8 cellular contexts compared by ENCODE assay signal in genomic region chr9:137607141-137607857, GRCh38. TPM values are rescaled to one million over a fixed set of nuclear protein-coding genes. Genes with fewer than 3 reads are reported as not detected.
DNase-seq lines count a peak whose midpoint lies in the region; ATAC-seq and TF ChIP-seq lines count a peak whose summit lies in the region.

No MANE protein-coding gene starts in this region.

- H3K36me3 Mint-ChIP-seq in activated CD4-positive, alpha-beta T cell treated with anti-CD3 and anti-CD28 coated beads, Interleukin-2, amount 10 ng/mL, durations not matched to agents 24 days and 14 days (ENCODE audit: low read depth) = no peaks in the 10 kb centered on the region
- no peaks in the 10 kb centered on the region for H3K36me3 Mint-ChIP-seq in activated CD4-positive, alpha-beta memory T cell treated with anti-CD3 and anti-CD28 coated beads for 36 hours

- H3K27ac Mint-ChIP-seq in activated CD4-positive, alpha-beta T cell treated with anti-CD3 and anti-CD28 coated beads, Interleukin-2, amount 10 ng/mL, durations not matched to agents 24 days and 14 days = peak overlapping the region; percentile 53
- H3K27ac Mint-ChIP-seq in activated CD4-positive, alpha-beta memory T cell treated with anti-CD3 and anti-CD28 coated beads for 36 hours = no peak overlapping the region
- H3K27ac Mint-ChIP-seq in stimulated activated naive CD8-positive, alpha-beta T cell treated with anti-CD3 and anti-CD28 coated beads, Interleukin-15, amount 100 ng/mL, for 72 hours = peak overlapping the region; percentile 8 to 82

- WGBS in hepatocyte (ENCODE audit: low lambda C conversion rate, missing lambda C conversion rate) = 70% methylated on average over 17 of the region's 17 CpGs

- no peaks in the 10 kb centered on the region for H3K9me3 ChIP-seq in hepatocyte (ENCODE audit: low read depth)

- H3K9me2 ChIP-seq in hepatocyte (replicated peaks; ENCODE audit: insufficient read depth) = no peaks in the 10 kb centered on the region

- TF ChIP-seq CTCF in hepatocyte (IDR thresholded peaks at IDR 0.05; ENCODE audit: poor library complexity) = no peak

- ATAC-seq in stimulated activated naive CD8-positive, alpha-beta T cell treated with anti-CD3 and anti-CD28 coated beads, Interleukin-15, amount 100 ng/mL, for 72 hours = no peak
- ATAC-seq in HG03521 (IDR thresholded peaks at IDR 0.05; ENCODE audit: unreplicated experiment) = no peak
- ATAC-seq in GM19023 (IDR thresholded peaks at IDR 0.05; ENCODE audit: unreplicated experiment) = no peak

- H3K36me3 ChIP-seq in hepatocyte (replicated peaks; ENCODE audit: insufficient read depth, low read depth) = no peaks in the 10 kb centered on the region

- H3K9me3 Mint-ChIP-seq in activated CD4-positive, alpha-beta T cell treated with anti-CD3 and anti-CD28 coated beads, Interleukin-2, amount 10 ng/mL, durations not matched to agents 24 days and 14 days = no peaks in the 10 kb centered on the region
- no peaks in the 10 kb centered on the region for H3K9me3 Mint-ChIP-seq in activated CD4-positive, alpha-beta memory T cell treated with anti-CD3 and anti-CD28 coated beads for 36 hours
- no peaks in the 10 kb centered on the region for H3K9me3 Mint-ChIP-seq in stimulated activated naive CD8-positive, alpha-beta T cell treated with anti-CD3 and anti-CD28 coated beads, Interleukin-15, amount 100 ng/mL, for 72 hours

- H3K27ac ChIP-seq in hepatocyte = peak overlapping the region; percentile 99

- H3K4me1 ChIP-seq in hepatocyte (ENCODE audit: insufficient read depth) = peaks cover 36% of the 10 kb centered on the region

- H3K27me3 ChIP-seq in hepatocyte = no peaks in the 10 kb centered on the region

- peaks cover 20% of the 10 kb centered on the region for H4K20me1 ChIP-seq in hepatocyte (ENCODE audit: insufficient read depth, poor library complexity, severe bottlenecking)

- peak overlapping the region; percentile 94 for H3K4me3 ChIP-seq in hepatocyte

- H2AFZ ChIP-seq in hepatocyte = no peak overlapping the region

- CTCF ChIA-PET in activated CD4-positive, alpha-beta memory T cell treated with anti-CD3 and anti-CD28 coated beads for 36 hours (lab: Charles Lee) = no interaction called here

- DNase-seq in activated CD4-positive, alpha-beta T cell treated with anti-CD3 and anti-CD28 coated beads, Interleukin-2, amount 10 ng/mL, durations not matched to agents 24 days and 14 days = peak; percentile 60
- DNase-seq in activated CD4-positive, alpha-beta T cell treated with anti-CD3 and anti-CD28 coated beads for 1 hour = no peak
- DNase-seq in activated CD4-positive, alpha-beta memory T cell treated with anti-CD3 and anti-CD28 coated beads for 36 hours = peak; percentile 27
- DNase-seq in hepatocyte (ENCODE audit: low spot score) (peak; percentile 81), NAMALWA (ENCODE audit: low spot score) (no peak)
- DNase-seq in stimulated activated naive CD8-positive, alpha-beta T cell treated with anti-CD3 and anti-CD28 coated beads, Interleukin-15, amount 100 ng/mL, for 72 hours = no peak

- intact Hi-C loops in activated CD4-positive, alpha-beta T cell treated with anti-CD3 and anti-CD28 coated beads, Interleukin-2, amount 10 ng/mL, durations not matched to agents 24 days and 14 days (cut with micrococcal nuclease) = no loop called here
- intact Hi-C loops in activated CD4-positive, alpha-beta memory T cell treated with anti-CD3 and anti-CD28 coated beads for 36 hours (cut with micrococcal nuclease) = loop anchor here (10.0 kb wide), 1 partner anchor 1362 kb away; the partner anchor contains the start of gene QSOX2

- peaks cover 52% of the 10 kb centered on the region for H3K79me2 ChIP-seq in hepatocyte

- POLR2A ChIA-PET in activated CD4-positive, alpha-beta memory T cell treated with anti-CD3 and anti-CD28 coated beads for 36 hours (lab: Charles Lee) = no interaction called here

- H3K4me3 Mint-ChIP-seq in activated CD4-positive, alpha-beta T cell treated with anti-CD3 and anti-CD28 coated beads, Interleukin-2, amount 10 ng/mL, durations not matched to agents 24 days and 14 days = peak overlapping the region; percentile 85
- H3K4me3 Mint-ChIP-seq in activated CD4-positive, alpha-beta memory T cell treated with anti-CD3 and anti-CD28 coated beads for 36 hours = peak overlapping the region; percentile 78
- H3K4me3 Mint-ChIP-seq in stimulated activated naive CD8-positive, alpha-beta T cell treated with anti-CD3 and anti-CD28 coated beads, Interleukin-15, amount 100 ng/mL, for 72 hours = peak overlapping the region; percentile 76 to 84

- H3K4me1 Mint-ChIP-seq in activated CD4-positive, alpha-beta T cell treated with anti-CD3 and anti-CD28 coated beads, Interleukin-2, amount 10 ng/mL, durations not matched to agents 24 days and 14 days = peaks cover 30% of the 10 kb centered on the region
- H3K4me1 Mint-ChIP-seq in activated CD4-positive, alpha-beta memory T cell treated with anti-CD3 and anti-CD28 coated beads for 36 hours (ENCODE audit: low read depth) = peaks cover 32% of the 10 kb centered on the region
- peaks cover 48% of the 10 kb centered on the region for H3K4me1 Mint-ChIP-seq in stimulated activated naive CD8-positive, alpha-beta T cell treated with anti-CD3 and anti-CD28 coated beads, Interleukin-15, amount 100 ng/mL, for 72 hours

- H3K27me3 Mint-ChIP-seq in activated CD4-positive, alpha-beta T cell treated with anti-CD3 and anti-CD28 coated beads, Interleukin-2, amount 10 ng/mL, durations not matched to agents 24 days and 14 days = no peaks in the 10 kb centered on the region
- no peaks in the 10 kb centered on the region for H3K27me3 Mint-ChIP-seq in activated CD4-positive, alpha-beta memory T cell treated with anti-CD3 and anti-CD28 coated beads for 36 hours
- H3K27me3 Mint-ChIP-seq in stimulated activated naive CD8-positive, alpha-beta T cell treated with anti-CD3 and anti-CD28 coated beads, Interleukin-15, amount 100 ng/mL, for 72 hours = no peaks in the 10 kb centered on the region

- H3K4me2 ChIP-seq in hepatocyte = peak overlapping the region; percentile 96

RNA-seq across cellular contexts. Expression of gene ARRDC1, which starts 1.8 kb away (rescaled TPM):
- 63.7 and 68.4 TPM in 2 replicates for total RNA-seq in activated CD4-positive, alpha-beta T cell treated with anti-CD3 and anti-CD28 coated beads, Interleukin-2, amount 10 ng/mL, durations not matched to agents 24 days and 14 days
- 10 to 100 TPM; 38.2 to 40.5 TPM for total RNA-seq in activated CD4-positive, alpha-beta memory T cell treated with anti-CD3 and anti-CD28 coated beads for 36 hours
- 62.7 and 86.0 TPM in 2 replicates for total RNA-seq in hepatocyte
- polyA plus RNA-seq in hepatocyte = 102 and 109 TPM in 2 replicates

RNA-seq across cellular contexts. Expression of gene EHMT1, which starts 11.5 kb away (rescaled TPM):
- total RNA-seq in activated CD4-positive, alpha-beta T cell treated with anti-CD3 and anti-CD28 coated beads, Interleukin-2, amount 10 ng/mL, durations not matched to agents 24 days and 14 days = 93.6 and 99.4 TPM in 2 replicates
- 10 to 100 TPM; 66.0 to 70.8 TPM for total RNA-seq in activated CD4-positive, alpha-beta memory T cell treated with anti-CD3 and anti-CD28 coated beads for 36 hours
- 40.6 and 46.0 TPM in 2 replicates for total RNA-seq in hepatocyte
- 47.0 and 47.7 TPM in 2 replicates for polyA plus RNA-seq in hepatocyte

RNA-seq across cellular contexts. Expression of gene ZMYND19, which starts 17.0 kb away (rescaled TPM):
- 86.4 and 92.4 TPM in 2 replicates for total RNA-seq in activated CD4-positive, alpha-beta T cell treated with anti-CD3 and anti-CD28 coated beads, Interleukin-2, amount 10 ng/mL, durations not matched to agents 24 days and 14 days
- total RNA-seq in activated CD4-positive, alpha-beta memory T cell treated with anti-CD3 and anti-CD28 coated beads for 36 hours = 10 to 100 TPM; 39.7 to 42.6 TPM
- 20.4 and 24.3 TPM in 2 replicates for total RNA-seq in hepatocyte
- polyA plus RNA-seq in hepatocyte = 46.9 and 50.3 TPM in 2 replicates

RNA-seq across cellular contexts. Expression of gene DPH7, which starts 28.6 kb away (rescaled TPM):
- total RNA-seq in activated CD4-positive, alpha-beta T cell treated with anti-CD3 and anti-CD28 coated beads, Interleukin-2, amount 10 ng/mL, durations not matched to agents 24 days and 14 days = 51.7 and 51.9 TPM in 2 replicates
- total RNA-seq in activated CD4-positive, alpha-beta memory T cell treated with anti-CD3 and anti-CD28 coated beads for 36 hours = 10 to 100 TPM; 26.6 to 30.3 TPM
- 26.8 and 28.3 TPM in 2 replicates for total RNA-seq in hepatocyte
- polyA plus RNA-seq in hepatocyte = 36.9 and 45.5 TPM in 2 replicates

RNA-seq across cellular contexts. Expression of gene MRPL41, which starts 55.6 kb away (rescaled TPM):
- total RNA-seq in activated CD4-positive, alpha-beta T cell treated with anti-CD3 and anti-CD28 coated beads, Interleukin-2, amount 10 ng/mL, durations not matched to agents 24 days and 14 days = 52.8 and 53.9 TPM in 2 replicates
- 10 to 100 TPM; 48.0 to 48.8 TPM for total RNA-seq in activated CD4-positive, alpha-beta memory T cell treated with anti-CD3 and anti-CD28 coated beads for 36 hours
- total RNA-seq in hepatocyte = 34.7 and 36.6 TPM in 2 replicates
- 86.0 and 94.5 TPM in 2 replicates for polyA plus RNA-seq in hepatocyte

Comparison
In these comparisons a context has a peak if more than half of its experiments do, and no peak if none do; other contexts are left out.
1. DNase-seq: peak in activated CD4-positive, alpha-beta T cell treated with anti-CD3 and anti-CD28 coated beads, Interleukin-2, amount 10 ng/mL, durations not matched to agents 24 days and 14 days (single experiment), activated CD4-positive, alpha-beta memory T cell treated with anti-CD3 and anti-CD28 coated beads for 36 hours (single experiment) and hepatocyte (single experiment); none in activated CD4-positive, alpha-beta T cell treated with anti-CD3 and anti-CD28 coated beads for 1 hour (single experiment), stimulated activated naive CD8-positive, alpha-beta T cell treated with anti-CD3 and anti-CD28 coated beads, Interleukin-15, amount 100 ng/mL, for 72 hours (0 of 2) and NAMALWA (single experiment).
2. Peak in every context shown above with its lines, with median percentiles within 50 percentile points of each other: H3K4me3 Mint-ChIP-seq.